In the genomic region with DNA sequence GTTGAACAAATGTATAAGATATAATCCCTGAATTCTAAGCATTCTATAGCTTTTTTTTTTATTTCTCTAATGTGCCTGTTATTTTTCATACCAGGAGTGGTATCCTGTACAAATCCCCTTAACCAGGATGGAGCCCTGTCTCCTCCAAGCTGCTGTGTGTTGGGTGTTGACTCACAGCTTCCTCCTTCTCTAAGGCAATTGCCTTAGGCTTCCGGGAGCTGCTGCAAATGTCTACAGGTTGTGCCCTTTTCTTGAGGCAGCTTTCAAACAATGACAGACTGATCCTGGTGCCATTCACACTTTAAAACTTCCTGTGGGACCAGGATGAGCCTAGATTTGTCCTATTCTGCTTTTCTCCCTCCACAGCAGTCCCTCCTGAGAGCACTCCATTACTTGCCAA, we compare ENCODE assay signal across 18 cellular contexts.
DNase-seq lines count a peak whose midpoint lies in the region; ATAC-seq, FAIRE-seq and TF ChIP-seq lines count a peak whose summit lies in the region.
"Had no signal": no experiment of that assay in that cellular context is flagged by ENCODE, and none has a peak within 500 bp of the region (broad histone marks: within the 10 kb centered on the region; RNA-seq: fewer than 3 reads in every experiment).

No MANE protein-coding gene starts in this region.

- no peak overlapping the region for H3K9ac ChIP-seq in endothelial cell of umbilical vein (replicated peaks; ENCODE audit: extremely low read depth, insufficient read depth, low read length)

- TF ChIP-seq POLR2A in endothelial cell of umbilical vein (IDR thresholded peaks at IDR 0.05; ENCODE audit: low read depth, low read length) = no peak

- intact Hi-C loops in endothelial cell of umbilical vein (cut with micrococcal nuclease) = loop anchor here (1.0 kb wide), 1 partner anchor 38 kb away; no protein-coding TSS in a partner anchor
- intact Hi-C loops in mucosa of descending colon (cut with DNase I, micrococcal nuclease) = no loop called here

- H3K4me1 ChIP-seq in endothelial cell of umbilical vein (ENCODE audit: control insufficient read depth, extremely low read depth, insufficient read depth, low read length) (peaks cover 11% of the 10 kb centered on the region), mucosa of descending colon (ENCODE audit: low read depth) (no peaks in the 10 kb centered on the region)
- H3K4me1 ChIP-seq: Peyer's patch had no signal

- no peaks in the 10 kb centered on the region for H3K79me2 ChIP-seq in endothelial cell of umbilical vein (ENCODE audit: control insufficient read depth, insufficient read depth, low read length)

- TF ChIP-seq CTCF in endothelial cell of umbilical vein (IDR thresholded peaks at IDR 0.05; ENCODE audit: extremely low read depth in 1 of 2, insufficient read depth in 1 of 2, low read depth in 1 of 2, low read length in 2 of 2) (no peak), mucosa of descending colon (IDR thresholded peaks at IDR 0.05) (no peak)

- H3K4me3 ChIP-seq in endothelial cell of umbilical vein (replicated peaks in 1 of 3; ENCODE audit: insufficient read depth in 1 of 3, low read depth in 1 of 3, low read length in 3 of 3) = no peak overlapping the region
- H3K4me3 ChIP-seq in mucosa of descending colon = no peak overlapping the region
- H3K4me3 ChIP-seq: GM12878, Peyer's patch had no signal

- no peaks in the 10 kb centered on the region for H3K27me3 ChIP-seq in endothelial cell of umbilical vein (ENCODE audit: control insufficient read depth in 2 of 2, insufficient read depth in 2 of 2, low read length in 2 of 2)
- H3K27me3 ChIP-seq: Peyer's patch had no signal

- H3K27ac ChIP-seq in endothelial cell of umbilical vein (ENCODE audit: insufficient read depth, low read depth, low read length) = no peak overlapping the region
- H3K27ac ChIP-seq: 22Rv1, Peyer's patch had no signal

- H3K9me3 ChIP-seq in endothelial cell of umbilical vein (replicated peaks; ENCODE audit: control insufficient read depth, insufficient read depth, low read length) = no peaks in the 10 kb centered on the region
- no peaks in the 10 kb centered on the region for H3K9me3 ChIP-seq in mucosa of descending colon
- H3K9me3 ChIP-seq: Peyer's patch had no signal

- no TSS peak for BruUV-seq in endothelial cell of umbilical vein (replicated peaks; lab: Mats Ljungman, UMichigan)

- no peaks in the 10 kb centered on the region for H3K9me1 ChIP-seq in endothelial cell of umbilical vein (replicated peaks; ENCODE audit: control insufficient read depth, extremely low read depth, insufficient read depth, low read length)

- ATAC-seq in mucosa of descending colon = peak; percentile 91
- ATAC-seq: GM12878 had no signal

- POLR2A ChIA-PET in endothelial cell of umbilical vein (lab: Charles Lee) = no interaction called here

- CTCF ChIA-PET in endothelial cell of umbilical vein (lab: Charles Lee) = interaction anchor here (1.0 to 2.2 kb wide), 3 partner anchors 9 to 875 kb away, joined by 3 to 14 read pairs (median 4); no protein-coding TSS in a partner anchor

- DNase-seq in NOMO-1 (lab: John Stamatoyannopoulos, UW; ENCODE audit: unreplicated experiment in 2 of 2) (peak; percentile 15 to 30), NOMO-1 treated with dmso at 0.1 percent for 144 hours (lab: John Stamatoyannopoulos, UW; ENCODE audit: unreplicated experiment) (no peak), NOMO-1 treated with DMSO at 0.1 percent for 48 hours (lab: John Stamatoyannopoulos, UW; ENCODE audit: unreplicated experiment) (peak; percentile 34), endothelial cell of umbilical vein (ENCODE audit: low read depth, low spot score) (peak; percentile 54), mucosa of descending colon (peak in 1 of 3 donors; percentile 27), SKM-1 treated with dmso at 0.1 percent for 144 hours (lab: John Stamatoyannopoulos, UW; ENCODE audit: unreplicated experiment) (no peak), NCI-H2029 treated with DMSO at 0.1 percent for 48 hours (lab: John Stamatoyannopoulos, UW) (no peak)
- no peak for DNase-seq in activated T-cell treated with anti-CD3 and anti-CD28 coated beads, Interleukin-2, amount 50 U/mL, for 1 hour
- DNase-seq: C1 segment of cervical spinal cord; HCEC 1CT; NCI-H1436 treated with DMSO at 0.1 percent for 48 hours; NCI-H2227 treated with DMSO at 0.1 percent for 48 hours; NCI-H526; NK-92 treated with Interleukin-12 subunit alpha and Interleukin-12 subunit beta, amount 100 ng/mL, for 24 hours; Peyer's patch; SHP77 had no signal

- no peak overlapping the region for H2AFZ ChIP-seq in endothelial cell of umbilical vein (ENCODE audit: low read depth, low read length)

- no peaks in the 10 kb centered on the region for H3K36me3 ChIP-seq in endothelial cell of umbilical vein (ENCODE audit: control insufficient read depth in 2 of 2, extremely low read depth in 1 of 2, insufficient read depth in 2 of 2, low read length in 2 of 2)
- no peaks in the 10 kb centered on the region for H3K36me3 ChIP-seq in mucosa of descending colon (ENCODE audit: low read depth)
- H3K36me3 ChIP-seq: Peyer's patch had no signal

- H4K20me1 ChIP-seq in endothelial cell of umbilical vein (replicated peaks; ENCODE audit: control insufficient read depth, extremely low read depth, insufficient read depth, low read length) = no peaks in the 10 kb centered on the region

- peak overlapping the region; percentile 36 for H3K4me2 ChIP-seq in endothelial cell of umbilical vein (ENCODE audit: insufficient read depth, low read length)

- dilution Hi-C loops in endothelial cell of umbilical vein (cut with MboI; ENCODE audit: extremely low pct_ligation_motif_present, low sequenced_read_pairs) = no loop called here

- FAIRE-seq in endothelial cell of umbilical vein (lab: Jason Lieb, UNC) = peak; percentile 82
- FAIRE-seq: GM12878 had no signal

TF ChIP-seq in endothelial cell of umbilical vein, 7 proteins besides CTCF, POLR2A, EP300 and RAD21:
- TF ChIP-seq EZH2 (IDR thresholded peaks at IDR 0.05; ENCODE audit: borderline replicate concordance, low read depth, low read length, severe bottlenecking) (no peak), JUN (IDR thresholded peaks at IDR 0.05; ENCODE audit: borderline replicate concordance, insufficient read depth, insufficient read length, low read depth) (peak; percentile 61), POLR2AphosphoS5 (IDR thresholded peaks at IDR 0.05; ENCODE audit: insufficient read depth, low read depth, low read length) (no peak), MAX (IDR thresholded peaks at IDR 0.05; ENCODE audit: insufficient read depth, insufficient read length) (no peak), FOS (IDR thresholded peaks at IDR 0.05; ENCODE audit: borderline replicate concordance, insufficient read depth, low read length) (peak; percentile 66), GATA2 (IDR thresholded peaks at IDR 0.05; ENCODE audit: insufficient read depth, insufficient read length, low read depth, low read length) (no peak)

Comparison
In these comparisons a context has a peak if more than half of its experiments do, and no peak if none do; other contexts are left out.
1. DNase-seq: peak in NOMO-1 (2 of 2), NOMO-1 treated with DMSO at 0.1 percent for 48 hours (single experiment) and endothelial cell of umbilical vein (single experiment); none in NOMO-1 treated with dmso at 0.1 percent for 144 hours (single experiment), SKM-1 treated with dmso at 0.1 percent for 144 hours (single experiment), NCI-H2029 treated with DMSO at 0.1 percent for 48 hours (single experiment) and activated T-cell treated with anti-CD3 and anti-CD28 coated beads, Interleukin-2, amount 50 U/mL, for 1 hour (single experiment).